In the genomic region with DNA sequence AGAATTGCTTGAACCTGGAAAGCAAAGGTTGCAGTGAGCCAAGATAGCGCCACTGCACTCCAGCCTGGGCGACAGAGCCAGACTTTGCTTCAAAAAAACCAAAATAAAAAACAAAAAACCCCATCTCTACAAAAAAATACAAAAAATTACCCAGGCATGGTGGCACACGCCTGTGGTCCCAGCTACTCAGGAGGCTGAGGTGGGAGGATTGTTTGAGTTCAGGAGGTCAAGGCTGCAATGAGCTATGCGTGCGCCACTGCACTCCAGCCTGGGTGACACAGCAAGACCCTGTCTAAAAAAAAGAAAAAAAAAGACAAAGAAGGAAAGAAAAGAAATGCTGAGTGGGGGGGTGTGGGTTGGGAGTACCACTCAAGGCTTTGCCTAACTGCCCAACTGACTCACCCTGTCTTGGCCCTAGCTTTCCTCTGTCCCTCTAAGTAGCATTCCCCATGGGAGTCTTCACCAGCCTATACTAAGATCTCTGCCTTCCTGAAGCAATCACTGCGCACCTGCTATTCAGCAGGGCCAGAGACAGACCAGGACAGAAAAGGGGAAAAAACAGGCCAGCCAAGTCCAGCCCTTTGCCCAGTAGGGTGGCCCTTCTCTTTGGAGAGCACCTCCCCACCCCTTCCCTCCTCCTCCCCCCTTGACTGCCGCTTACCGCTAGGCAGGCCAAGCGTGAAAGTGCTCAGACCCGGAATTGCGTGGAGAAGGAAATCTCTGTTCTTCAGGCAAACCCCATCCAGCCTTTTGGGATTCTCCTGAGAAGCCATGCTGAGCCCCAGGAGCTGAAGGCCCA, we compare ENCODE assay signal across 19 cellular contexts. TPM values are rescaled to one million over a fixed set of nuclear protein-coding genes. Genes with fewer than 3 reads are reported as not detected.
DNase-seq lines count a peak whose midpoint lies in the region; ATAC-seq, FAIRE-seq and TF ChIP-seq lines count a peak whose summit lies in the region.
"Had no signal": no experiment of that assay in that cellular context is flagged by ENCODE, and none has a peak within 500 bp of the region (broad histone marks: within the 10 kb centered on the region; RNA-seq: fewer than 3 reads in every experiment).

No MANE protein-coding gene starts in this region.

- no peak overlapping the region for H3K4me2 ChIP-seq in K562 (ENCODE audit: insufficient read depth, low read length)

- BruUV-seq in K562 (replicated peaks; lab: Mats Ljungman, UMichigan): no TSS peak

- no peak for TF ChIP-seq EP300 in K562 (IDR thresholded peaks at IDR 0.05; ENCODE audit: low read length)

- no peak overlapping the region for H2AFZ ChIP-seq in K562 (ENCODE audit: low read depth, low read length)

- FAIRE-seq in K562 (lab: Jason Lieb, UNC): no peak

- CTCF ChIA-PET in K562 (lab: Yijun Ruan, JAX; ENCODE audit: low intra/inter-chr PET ratio): no interaction called here

- intact Hi-C loops in K562 (cut with micrococcal nuclease): no loop called here
- intact Hi-C loops in upper lobe of right lung (cut with DNase I): no loop called here

- H3K79me2 ChIP-seq in K562 (ENCODE audit: control insufficient read depth, insufficient read depth, low read length): no peaks in the 10 kb centered on the region; the same call in 2 of the 3 replicates

- H3K27ac ChIP-seq in K562 (ENCODE audit: extremely low read depth, low read depth, low read length) (no peak overlapping the region), liver (ENCODE audit: low read depth in 1 of 2, low read length in 2 of 2) (peak overlapping the region; percentile 18 to 19), upper lobe of right lung (no peak overlapping the region)
- H3K27ac ChIP-seq: esophagus squamous epithelium, neutrophil, sigmoid colon, uterus had no signal

- no peaks in the 10 kb centered on the region for H3K9me1 ChIP-seq in K562 (ENCODE audit: control insufficient read depth, insufficient read depth, low read length)

- DNase-seq in NCI-H748 (lab: John Stamatoyannopoulos, UW; ENCODE audit: unreplicated experiment) (peak; percentile 36), NCI-H748 treated with DMSO at 0.1 percent for 48 hours (lab: John Stamatoyannopoulos, UW) (no peak), K562 (ENCODE audit: extremely low read depth in 1 of 4, low spot score in 3 of 4) (no peak), upper lobe of right lung (no peak)
- DNase-seq: activated CD4-positive, alpha-beta memory T cell treated with anti-CD3 and anti-CD28 coated beads for 36 hours; activated T-cell treated with anti-CD3 and anti-CD28 coated beads, Interleukin-2, amount 50 U/mL, for 24 hours; CD8-positive, alpha-beta memory T cell; esophagus squamous epithelium; midbrain; NCI-H2081; Right ventricle myocardium superior; sigmoid colon; T-helper 1 cell; uterus had no signal

- H3K27me3 ChIP-seq in K562 (ENCODE audit: control insufficient read depth in 2 of 2, insufficient read depth in 2 of 2, low read length in 2 of 2): peaks cover 0 to 13% of the 10 kb centered on the region in 2 experiments; a peak in 2 of 5 replicates
- no peaks in the 10 kb centered on the region for H3K27me3 ChIP-seq in liver (ENCODE audit: control insufficient read depth in 4 of 4, insufficient read depth in 4 of 4, low read length in 3 of 4)
- peaks cover 21% of the 10 kb centered on the region for H3K27me3 ChIP-seq in upper lobe of right lung

- H3K36me3 ChIP-seq in K562 (ENCODE audit: control insufficient read depth, insufficient read depth, low read length) (no peaks in the 10 kb centered on the region), liver (ENCODE audit: control insufficient read depth in 4 of 4, insufficient read depth in 3 of 4, low read depth in 1 of 4, low read length in 3 of 4) (no peaks in the 10 kb centered on the region), upper lobe of right lung (no peaks in the 10 kb centered on the region)
- H3K36me3 ChIP-seq: esophagus squamous epithelium, neutrophil, sigmoid colon, uterus had no signal

- TF ChIP-seq RAD21 in K562 (CRISPR knock-in tag; conservative IDR thresholded peaks at IDR 0.05 in 1 of 2, IDR thresholded peaks at IDR 0.05 in 1 of 2) (no peak), liver (IDR thresholded peaks at IDR 0.05) (no peak)

- peaks cover 0 to 21% of the 10 kb centered on the region in 2 experiments; a peak in 3 of 5 replicates for H3K4me1 ChIP-seq in K562 (replicated peaks in 1 of 2; ENCODE audit: control insufficient read depth in 2 of 2, insufficient read depth in 2 of 2, low read length in 2 of 2)
- peaks cover 3 to 41% (median 28%) of the 10 kb centered on the region in 4 donors for H3K4me1 ChIP-seq in liver (ENCODE audit: control insufficient read depth in 4 of 4, insufficient read depth in 4 of 4, low read length in 3 of 4)
- H3K4me1 ChIP-seq in upper lobe of right lung: no peaks in the 10 kb centered on the region
- H3K4me1 ChIP-seq: uterus had no signal

- H4K20me1 ChIP-seq in K562 (replicated peaks; ENCODE audit: control insufficient read depth, insufficient read depth, low read length): no peaks in the 10 kb centered on the region

- POLR2A ChIA-PET in K562 (lab: Yijun Ruan, JAX): no interaction called here

- in situ Hi-C loops in K562 (cut with MboI): no loop called here

- H3K4me3 ChIP-seq in K562: no peak overlapping the region
- H3K4me3 ChIP-seq in liver (ENCODE audit: low read depth in 1 of 3, low read length in 3 of 3): no peak overlapping the region
- H3K4me3 ChIP-seq in upper lobe of right lung: no peak overlapping the region
- H3K4me3 ChIP-seq: esophagus squamous epithelium, sigmoid colon, uterus had no signal

- H3K9me3 ChIP-seq in K562 (replicated peaks; ENCODE audit: control insufficient read depth, insufficient read depth, low read depth, low read length): no peaks in the 10 kb centered on the region
- no peaks in the 10 kb centered on the region for H3K9me3 ChIP-seq in liver (ENCODE audit: control insufficient read depth in 4 of 4, low read length in 3 of 4)
- H3K9me3 ChIP-seq in upper lobe of right lung: no peaks in the 10 kb centered on the region
- H3K9me3 ChIP-seq: esophagus squamous epithelium, neutrophil, sigmoid colon, uterus had no signal

- 32% methylated on average over 11 of the region's 11 CpGs for WGBS in K562 (ENCODE audit: insufficient coverage, low coverage, missing lambda C conversion rate)
- 68% methylated on average over 11 of the region's 11 CpGs for WGBS in liver

- ATAC-seq in K562: 0 out of 3 replicates have a peak, but pooled peaks have one; percentile 21
- peak; percentile 57 for ATAC-seq in upper lobe of right lung
- ATAC-seq in GM18505 (IDR thresholded peaks at IDR 0.05; ENCODE audit: unreplicated experiment): no peak
- no peak for ATAC-seq in HG03139 (IDR thresholded peaks at IDR 0.05; ENCODE audit: unreplicated experiment)
- ATAC-seq in GM19035 (IDR thresholded peaks at IDR 0.05; ENCODE audit: unreplicated experiment): no peak

- H3K9ac ChIP-seq in K562 (ENCODE audit: insufficient read depth in 1 of 2, low read depth in 2 of 2, low read length in 2 of 2) (no peak overlapping the region), liver (ENCODE audit: low read depth in 1 of 2, low read length in 2 of 2) (no peak overlapping the region)

- TF ChIP-seq CTCF in K562 (IDR thresholded peaks at IDR 0.05 in 2 of 3, conservative IDR thresholded peaks at IDR 0.05 in 1 of 3; ENCODE audit: insufficient read depth in 2 of 3, low read depth in 1 of 3, low read length in 3 of 3) (no peak), liver (IDR thresholded peaks at IDR 0.05; ENCODE audit: low read depth, low read length, missing input control) (no peak), upper lobe of right lung (IDR thresholded peaks at IDR 0.05) (no peak)

- no peak for TF ChIP-seq POLR2A in K562 (conservative IDR thresholded peaks at IDR 0.05)
- no peak for TF ChIP-seq POLR2A in GM18505 (IDR thresholded peaks at IDR 0.05; ENCODE audit: borderline replicate concordance, extremely low read depth, insufficient read depth, insufficient read length)

RNA-seq across cellular contexts. Expression of a gene that starts 45.8 kb away (rescaled TPM):
- 0.30 TPM in 1 of 2 replicates, not detected in the other for total RNA-seq in K562 (2011; cell fraction: chromatin; rRNA removed; ENCODE audit: low replicate concordance)
- 0.13 and 0.50 TPM in 2 replicates for total RNA-seq in K562 (2011; cell fraction: nucleolus; rRNA removed)
- total RNA-seq in K562 (2011; cell fraction: nucleoplasm; rRNA removed): 0.07 TPM in 1 of 2 replicates, not detected in the other
- total RNA-seq in K562 (2014; rRNA removed) (0.05 and 0.12 TPM in 2 replicates), K562 (2014; rRNA removed; fragmentation: Illumina TruSeq; extraction: Trizol) (not detected in 2 replicates), K562 (2015; rRNA removed; fragmentation: Illumina TruSeq; extraction: Trizol) (0.04 TPM in 2 replicates), K562 (2021) (0.04 and 0.07 TPM in 2 replicates), liver (1 to 10 TPM in 1 of 2 donors, under 1 TPM in 1; 0.65 to 1.8 TPM), upper lobe of right lung (4.3 TPM)
- polyA plus RNA-seq in K562 (2011; rRNA removed) (0.06 and 0.58 TPM in 2 replicates), K562 (2014; fragmentation: Illumina TruSeq; extraction: Trizol) (not detected in 2 replicates), K562 (2014; fragmentation: Nextera tagmentation; extraction: Ambion mirVana) (not detected), K562 (2014; rRNA removed) (not detected in 2 replicates), liver (1 to 10 TPM in 1 of 2 donors, under 1 TPM in 1; 0.04 to 5.4 TPM)
- polyA plus RNA-seq in K562 (2011; cell fraction: cytosol; rRNA removed): 0.25 and 0.58 TPM in 2 replicates
- 0.09 and 0.24 TPM in 2 replicates for polyA plus RNA-seq in K562 (2011; cell fraction: nucleus; rRNA removed)
- polyA plus RNA-seq in K562 (2012): 0.06 and 0.08 TPM in 2 replicates
- 0.27 TPM in 1 of 2 replicates, not detected in the other for polyA minus RNA-seq in K562 (2011; rRNA and poly(A)+ RNA removed)
- 0.82 TPM in 1 of 2 replicates, not detected in the other for polyA minus RNA-seq in K562 (2011; cell fraction: cytosol; rRNA and poly(A)+ RNA removed)
- 0.13 and 0.33 TPM in 2 replicates for polyA minus RNA-seq in K562 (2011; cell fraction: nucleus; rRNA and poly(A)+ RNA removed)

RNA-seq across cellular contexts. Expression of a gene that starts 50.6 kb away (rescaled TPM):
- total RNA-seq in K562 (2011; cell fraction: chromatin; rRNA removed; ENCODE audit: low replicate concordance): 67.2 and 189 TPM in 2 replicates
- 122 and 130 TPM in 2 replicates for total RNA-seq in K562 (2011; cell fraction: nucleolus; rRNA removed)
- total RNA-seq in K562 (2011; cell fraction: nucleoplasm; rRNA removed): 90.6 and 92.5 TPM in 2 replicates
- total RNA-seq in K562 (2014; rRNA removed): 30.9 and 34.7 TPM in 2 replicates
- 19.3 and 19.7 TPM in 2 replicates for total RNA-seq in K562 (2014; rRNA removed; fragmentation: Illumina TruSeq; extraction: Trizol)
- total RNA-seq in K562 (2015; rRNA removed; fragmentation: Illumina TruSeq; extraction: Trizol): 17.7 and 19.7 TPM in 2 replicates
- total RNA-seq in K562 (2021): 33.0 and 40.6 TPM in 2 replicates
- 20.2 and 39.1 TPM in 2 replicates for polyA plus RNA-seq in K562 (2011; rRNA removed)
- polyA plus RNA-seq in K562 (2011; cell fraction: cytosol; rRNA removed): 35.7 and 48.3 TPM in 2 replicates
- polyA plus RNA-seq in K562 (2011; cell fraction: nucleus; rRNA removed): 121 and 164 TPM in 2 replicates
- polyA plus RNA-seq in K562 (2012): 23.5 and 23.7 TPM in 2 replicates
- polyA plus RNA-seq in K562 (2014; fragmentation: Illumina TruSeq; extraction: Trizol): 28.7 and 31.0 TPM in 2 replicates
- under 1 TPM; 0.42 to 0.94 TPM for polyA plus RNA-seq in K562 (2014; fragmentation: Nextera tagmentation; extraction: Ambion mirVana)
- 30.1 and 30.5 TPM in 2 replicates for polyA plus RNA-seq in K562 (2014; rRNA removed)
- 17.2 and 19.4 TPM in 2 replicates for polyA minus RNA-seq in K562 (2011; rRNA and poly(A)+ RNA removed)
- 27.1 and 28.2 TPM in 2 replicates for polyA minus RNA-seq in K562 (2011; cell fraction: cytosol; rRNA and poly(A)+ RNA removed)
- 30.3 and 42.9 TPM in 2 replicates for polyA minus RNA-seq in K562 (2011; cell fraction: nucleus; rRNA and poly(A)+ RNA removed)
- 10 to 100 TPM in 1 of 2 donors, 1 to 10 TPM in 1; 9.8 to 24.6 TPM for total RNA-seq in liver
- polyA plus RNA-seq in liver: 10 to 100 TPM; 17.5 to 21.2 TPM
- 47.8 TPM for total RNA-seq in upper lobe of right lung

Comparison
In these comparisons a context has a peak if more than half of its experiments do, and no peak if none do; other contexts are left out.
1. ATAC-seq: peak in K562 (single experiment) and upper lobe of right lung (single experiment); none in GM18505 (single experiment), HG03139 (single experiment) and GM19035 (single experiment).
2. H3K27ac ChIP-seq: peak in liver (2 of 2); none in K562 (single experiment) and upper lobe of right lung (single experiment).